8 cellular contexts compared by ENCODE assay signal in genomic region chr12:15997910-15998309, GRCh38.
"Had no signal": no experiment of that assay in that cellular context is flagged by ENCODE, and none has a peak within 500 bp of the region (broad histone marks: within the 10 kb centered on the region; RNA-seq: fewer than 3 reads in every experiment).

No MANE protein-coding gene starts in this region.

- H3K9me3 Mint-ChIP-seq: HFFc6 had no signal

- H3K27ac Mint-ChIP-seq: HFFc6 had no signal

- H3K4me3 Mint-ChIP-seq: HFFc6 had no signal

- H3K4me3 ChIP-seq: GM23248, HAP-1, K562 had no signal

- DNase-seq: GM23248, GOT3, H7, HFFc6, IMR-90 had no signal

- ATAC-seq: HCT116, K562 had no signal
